Comparison of ENCODE assay signal across 25 cellular contexts in the genomic region with DNA sequence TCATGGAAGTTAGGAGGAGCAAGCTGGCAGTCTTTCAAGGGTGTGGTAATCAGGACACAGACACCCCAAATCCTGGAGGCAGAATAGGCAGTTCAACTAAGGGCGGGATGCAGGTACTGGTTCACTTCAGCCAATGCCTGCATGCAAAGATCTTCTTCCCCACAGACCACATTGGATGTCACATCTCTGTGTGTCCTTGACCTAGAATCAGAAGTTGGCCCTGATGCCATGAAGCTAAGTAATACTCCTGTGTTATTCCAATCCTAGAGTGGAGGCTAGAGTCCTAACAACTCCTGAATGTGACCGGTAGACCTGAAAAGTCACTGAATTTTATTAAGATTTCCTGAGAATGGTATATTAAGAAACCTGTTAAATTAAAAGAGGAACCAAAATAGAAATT.
"Had no signal": no experiment of that assay in that cellular context is flagged by ENCODE, and none has a peak within 500 bp of the region (broad histone marks: within the 10 kb centered on the region; RNA-seq: fewer than 3 reads in every experiment).

No MANE protein-coding gene starts in this region.

- H3K27ac ChIP-seq: heart right ventricle, ovary, stomach, testis, tibial artery had no signal

- H3K27me3 Mint-ChIP-seq: memory B cell, type B pancreatic cell had no signal

- H3K4me3 ChIP-seq: dorsolateral prefrontal cortex, gastroesophageal sphincter, heart right ventricle, lung, ovary, smooth muscle cell, stomach, testis, tibial artery had no signal

- H3K36me3 ChIP-seq: gastroesophageal sphincter, heart right ventricle, ovary, stomach, tibial artery had no signal

- H3K4me3 Mint-ChIP-seq: memory B cell; natural killer cell; stimulated activated effector memory CD8-positive, alpha-beta T cell treated with anti-CD3 and anti-CD28 coated beads, Interleukin-12 subunit alpha, Interleukin-12 subunit beta, amount 100 ng/mL, for 72 hours; type B pancreatic cell had no signal

- ATAC-seq: gastroesophageal sphincter; left colon; natural killer cell; sciatic nerve; stimulated activated effector memory CD8-positive, alpha-beta T cell treated with anti-CD3 and anti-CD28 coated beads, Interleukin-12 subunit alpha, Interleukin-12 subunit beta, amount 100 ng/mL, for 72 hours had no signal

- H3K4me2 ChIP-seq: smooth muscle cell had no signal

- H3K9me3 ChIP-seq: gastroesophageal sphincter, ovary, stomach, testis had no signal

- DNase-seq: dorsolateral prefrontal cortex; effector CD4-positive, alpha-beta T cell; foreskin fibroblast; heart right ventricle; hippocampal formation; left colon; natural killer cell; occipital lobe; ovary; posterior cingulate gyrus; retina; stimulated activated CD4-positive, alpha-beta T cell treated with anti-CD3 and anti-CD28 coated beads, Interleukin-12 subunit alpha, Interleukin-12 subunit beta, amount 100 ng/mL, for 4 hours; stimulated activated CD4-positive, alpha-beta T cell treated with anti-CD3 and anti-CD28 coated beads, Interleukin-1b, Interleukin-23, amount 100 ng/mL, for 48 hours; stimulated activated CD4-positive, alpha-beta T cell treated with anti-CD3 and anti-CD28 coated beads, Interleukin-4, amount 100 ng/mL, for 1 hour; stimulated activated naive CD4-positive, alpha-beta T cell treated with Interleukin-2 at 50 U/mL for 16 hours; stomach; testis; tibial artery had no signal

- H3K4me1 ChIP-seq: gastroesophageal sphincter, heart right ventricle, stomach, testis had no signal

- H3K4me1 Mint-ChIP-seq: memory B cell; natural killer cell; stimulated activated effector memory CD8-positive, alpha-beta T cell treated with anti-CD3 and anti-CD28 coated beads, Interleukin-12 subunit alpha, Interleukin-12 subunit beta, amount 100 ng/mL, for 72 hours had no signal

- H3K9me3 Mint-ChIP-seq: memory B cell; stimulated activated effector memory CD8-positive, alpha-beta T cell treated with anti-CD3 and anti-CD28 coated beads, Interleukin-12 subunit alpha, Interleukin-12 subunit beta, amount 100 ng/mL, for 72 hours; type B pancreatic cell had no signal

- H3K36me3 Mint-ChIP-seq: memory B cell; natural killer cell; stimulated activated effector memory CD8-positive, alpha-beta T cell treated with anti-CD3 and anti-CD28 coated beads, Interleukin-12 subunit alpha, Interleukin-12 subunit beta, amount 100 ng/mL, for 72 hours; type B pancreatic cell had no signal

- H3K27me3 ChIP-seq: gastroesophageal sphincter, heart right ventricle, ovary, stomach, testis, tibial artery had no signal

- H3K27ac Mint-ChIP-seq: memory B cell; natural killer cell; stimulated activated effector memory CD8-positive, alpha-beta T cell treated with anti-CD3 and anti-CD28 coated beads, Interleukin-12 subunit alpha, Interleukin-12 subunit beta, amount 100 ng/mL, for 72 hours; type B pancreatic cell had no signal
